ENCODE assay signal across 1 cellular context in genomic region chr17:75428775-75429469, GRCh38.
TF ChIP-seq lines count a peak whose summit lies in the region.

No MANE protein-coding gene starts in this region.

TF ChIP-seq in GM23338, 12 proteins besides CTCF, POLR2A, EP300 and RAD21 (continued from another document):
- no peak for TF ChIP-seq ZNF462 (CRISPR knock-in tag; IDR thresholded peaks at IDR 0.05)
TF ChIP-seq in GM23338: peak in this region for 0.
